In the genomic region with DNA sequence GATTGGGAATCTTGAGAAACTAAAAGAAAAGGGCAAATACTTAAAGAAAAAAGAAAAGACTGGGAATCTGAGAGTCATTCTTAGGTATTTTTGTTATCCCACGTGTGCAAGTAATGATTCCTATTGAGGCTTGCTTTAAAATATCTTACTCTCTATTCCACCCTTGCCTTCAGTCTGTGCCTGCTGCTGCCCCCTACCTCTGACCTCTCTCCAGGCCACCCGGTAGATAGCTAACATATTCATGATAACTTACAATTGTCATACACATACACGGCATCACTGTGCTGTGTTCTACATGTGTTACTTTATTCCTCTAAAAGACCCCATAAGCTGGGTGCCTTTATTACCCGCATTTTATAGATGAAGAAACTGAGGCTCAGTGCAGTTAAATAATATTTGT, we compare ENCODE assay signal across 2 cellular contexts.
TF ChIP-seq lines count a peak whose summit lies in the region.

No MANE protein-coding gene starts in this region.

TF ChIP-seq in HCT116, 20 proteins besides CTCF, POLR2A, EP300 and RAD21 (continued from another document):
- no peak for TF ChIP-seq ATF3 (IDR thresholded peaks at IDR 0.05)
- TF ChIP-seq EZH2 (IDR thresholded peaks at IDR 0.05): no peak
- TF ChIP-seq, protein P1, sequence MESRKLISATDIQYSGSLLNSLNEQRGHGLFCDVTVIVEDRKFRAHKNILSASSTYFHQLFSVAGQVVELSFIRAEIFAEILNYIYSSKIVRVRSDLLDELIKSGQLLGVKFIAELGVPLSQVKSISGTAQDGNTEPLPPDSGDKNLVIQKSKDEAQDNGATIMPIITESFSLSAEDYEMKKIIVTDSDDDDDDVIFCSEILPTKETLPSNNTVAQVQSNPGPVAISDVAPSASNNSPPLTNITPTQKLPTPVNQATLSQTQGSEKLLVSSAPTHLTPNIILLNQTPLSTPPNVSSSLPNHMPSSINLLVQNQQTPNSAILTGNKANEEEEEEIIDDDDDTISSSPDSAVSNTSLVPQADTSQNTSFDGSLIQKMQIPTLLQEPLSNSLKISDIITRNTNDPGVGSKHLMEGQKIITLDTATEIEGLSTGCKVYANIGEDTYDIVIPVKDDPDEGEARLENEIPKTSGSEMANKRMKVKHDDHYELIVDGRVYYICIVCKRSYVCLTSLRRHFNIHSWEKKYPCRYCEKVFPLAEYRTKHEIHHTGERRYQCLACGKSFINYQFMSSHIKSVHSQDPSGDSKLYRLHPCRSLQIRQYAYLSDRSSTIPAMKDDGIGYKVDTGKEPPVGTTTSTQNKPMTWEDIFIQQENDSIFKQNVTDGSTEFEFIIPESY (IDR thresholded peaks at IDR 0.05; ENCODE audit: extremely low read depth, insufficient replicate concordance, low read length): no peak
- TF ChIP-seq, protein P2, sequence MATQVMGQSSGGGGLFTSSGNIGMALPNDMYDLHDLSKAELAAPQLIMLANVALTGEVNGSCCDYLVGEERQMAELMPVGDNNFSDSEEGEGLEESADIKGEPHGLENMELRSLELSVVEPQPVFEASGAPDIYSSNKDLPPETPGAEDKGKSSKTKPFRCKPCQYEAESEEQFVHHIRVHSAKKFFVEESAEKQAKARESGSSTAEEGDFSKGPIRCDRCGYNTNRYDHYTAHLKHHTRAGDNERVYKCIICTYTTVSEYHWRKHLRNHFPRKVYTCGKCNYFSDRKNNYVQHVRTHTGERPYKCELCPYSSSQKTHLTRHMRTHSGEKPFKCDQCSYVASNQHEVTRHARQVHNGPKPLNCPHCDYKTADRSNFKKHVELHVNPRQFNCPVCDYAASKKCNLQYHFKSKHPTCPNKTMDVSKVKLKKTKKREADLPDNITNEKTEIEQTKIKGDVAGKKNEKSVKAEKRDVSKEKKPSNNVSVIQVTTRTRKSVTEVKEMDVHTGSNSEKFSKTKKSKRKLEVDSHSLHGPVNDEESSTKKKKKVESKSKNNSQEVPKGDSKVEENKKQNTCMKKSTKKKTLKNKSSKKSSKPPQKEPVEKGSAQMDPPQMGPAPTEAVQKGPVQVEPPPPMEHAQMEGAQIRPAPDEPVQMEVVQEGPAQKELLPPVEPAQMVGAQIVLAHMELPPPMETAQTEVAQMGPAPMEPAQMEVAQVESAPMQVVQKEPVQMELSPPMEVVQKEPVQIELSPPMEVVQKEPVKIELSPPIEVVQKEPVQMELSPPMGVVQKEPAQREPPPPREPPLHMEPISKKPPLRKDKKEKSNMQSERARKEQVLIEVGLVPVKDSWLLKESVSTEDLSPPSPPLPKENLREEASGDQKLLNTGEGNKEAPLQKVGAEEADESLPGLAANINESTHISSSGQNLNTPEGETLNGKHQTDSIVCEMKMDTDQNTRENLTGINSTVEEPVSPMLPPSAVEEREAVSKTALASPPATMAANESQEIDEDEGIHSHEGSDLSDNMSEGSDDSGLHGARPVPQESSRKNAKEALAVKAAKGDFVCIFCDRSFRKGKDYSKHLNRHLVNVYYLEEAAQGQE (IDR thresholded peaks at IDR 0.05; ENCODE audit: low read depth): no peak
- no peak for TF ChIP-seq SP1 (IDR thresholded peaks at IDR 0.05; ENCODE audit: low read depth)
- no peak for TF ChIP-seq CEBPB (IDR thresholded peaks at IDR 0.05; ENCODE audit: low read depth)
- TF ChIP-seq YY1 (IDR thresholded peaks at IDR 0.05; ENCODE audit: extremely low read depth, insufficient replicate concordance, low read depth, low read length): no peak
- no peak for TF ChIP-seq FOSL1 (IDR thresholded peaks at IDR 0.05; ENCODE audit: low read depth)
- no peak for TF ChIP-seq MAX (IDR thresholded peaks at IDR 0.05)
- TF ChIP-seq POLR2AphosphoS5 (IDR thresholded peaks at IDR 0.05; ENCODE audit: low read depth, low read length): no peak
- TF ChIP-seq SRF (IDR thresholded peaks at IDR 0.05; ENCODE audit: low read depth): no peak
- no peak for TF ChIP-seq ELF1 (IDR thresholded peaks at IDR 0.05; ENCODE audit: borderline replicate concordance, low read depth)

TF ChIP-seq in endothelial cell of umbilical vein, 7 proteins besides CTCF, POLR2A, EP300 and RAD21:
- TF ChIP-seq MAX (IDR thresholded peaks at IDR 0.05; ENCODE audit: insufficient read depth, insufficient read length) (no peak), EZH2 (IDR thresholded peaks at IDR 0.05; ENCODE audit: borderline replicate concordance, low read depth, low read length, severe bottlenecking) (no peak)
